In the genomic region with DNA sequence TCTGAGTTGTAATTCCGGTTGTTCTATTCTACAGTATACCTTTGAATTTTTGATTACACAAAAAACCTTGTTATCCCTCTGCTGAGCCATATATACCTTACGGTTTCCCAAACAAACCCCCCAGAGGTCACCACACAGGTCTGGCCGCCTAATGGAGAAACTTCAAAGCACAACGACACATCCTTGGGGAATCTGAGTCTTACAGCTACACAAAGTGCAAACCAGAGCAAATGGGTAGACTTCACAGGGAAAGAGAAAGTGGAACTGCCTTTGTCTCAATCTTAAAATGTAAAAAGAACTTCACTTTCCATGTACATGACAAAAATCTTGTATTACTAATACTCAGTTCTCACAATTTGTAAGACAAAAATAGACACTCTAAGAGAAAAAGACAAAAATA, we compare ENCODE assay signal across 9 cellular contexts. TPM values are rescaled to one million over a fixed set of nuclear protein-coding genes. Genes with fewer than 3 reads are reported as not detected.
DNase-seq lines count a peak whose midpoint lies in the region; ATAC-seq, FAIRE-seq and TF ChIP-seq lines count a peak whose summit lies in the region.
"Had no signal": no experiment of that assay in that cellular context is flagged by ENCODE, and none has a peak within 500 bp of the region (broad histone marks: within the 10 kb centered on the region; RNA-seq: fewer than 3 reads in every experiment).

No MANE protein-coding gene starts in this region.

- WGBS in small intestine, 3 donors: 20 to 38% (median 26%) methylated on average over 4 of the region's 4 CpGs

- H3K36me3 ChIP-seq in small intestine (ENCODE audit: control insufficient read depth in 2 of 2, insufficient read depth in 2 of 2, low read length in 2 of 2): no peaks in the 10 kb centered on the region

- H3K27me3 Mint-ChIP-seq in WTC11 (ENCODE audit: low read depth): no peaks in the 10 kb centered on the region

- peaks cover 5% of the 10 kb centered on the region for H3K9me3 Mint-ChIP-seq in WTC11

- H3K4me1 ChIP-seq in foreskin keratinocyte (peaks cover 25% of the 10 kb centered on the region), small intestine (ENCODE audit: control insufficient read depth in 2 of 2, insufficient read depth in 1 of 2, low read depth in 1 of 2, low read length in 1 of 2) (peaks cover 0 to 9% of the 10 kb centered on the region in 2 donors)

- H3K4me3 Mint-ChIP-seq in WTC11: peak overlapping the region; percentile 37

- H3K9me3 ChIP-seq in small intestine (ENCODE audit: control insufficient read depth, low read depth): no peaks in the 10 kb centered on the region

- H3K27me3 ChIP-seq in foreskin keratinocyte (no peaks in the 10 kb centered on the region), small intestine (ENCODE audit: control insufficient read depth in 2 of 2, insufficient read depth in 2 of 2, low read length in 2 of 2) (no peaks in the 10 kb centered on the region)

- no peak overlapping the region for H3K27ac ChIP-seq in foreskin keratinocyte
- peak overlapping the region; percentile 34 to 47 for H3K27ac ChIP-seq in small intestine (ENCODE audit: low read depth in 1 of 2, low read length in 1 of 2)

- peaks cover 10% of the 10 kb centered on the region for H3K36me3 Mint-ChIP-seq in WTC11

- POLR2A ChIA-PET in WTC11 (lab: Charles Lee): no interaction called here

- H3K27ac Mint-ChIP-seq in WTC11: no peak overlapping the region; the same call in 1 of the 2 replicates

- DNase-seq in WTC11 (ENCODE audit: low spot score): no peak
- DNase-seq in foreskin keratinocyte: no peak
- DNase-seq in small intestine: peak; percentile 72
- no peak for DNase-seq in CD1c-positive myeloid dendritic cell (ENCODE audit: extremely low spot score)
- no peak for DNase-seq in Kasumi-1 (lab: John Stamatoyannopoulos, UW)
- no peak for DNase-seq in DMS79 treated with DMSO at 0.1 percent for 48 hours (lab: John Stamatoyannopoulos, UW)

- no peak for ATAC-seq in WTC11
- no peak for ATAC-seq in foreskin keratinocyte
- ATAC-seq in HG02884 (IDR thresholded peaks at IDR 0.05; ENCODE audit: unreplicated experiment): no peak
- ATAC-seq: activated CD4-positive, CD25-positive, alpha-beta regulatory T cell treated with anti-CD3 and anti-CD28 coated beads, Interleukin-2, amount 50 U/mL, for 24 hours had no signal

- no peak for TF ChIP-seq CTCF in GM12875 (IDR thresholded peaks at IDR 0.05; ENCODE audit: borderline replicate concordance, insufficient read depth, low read depth, low read length)
- TF ChIP-seq CTCF in WTC11 (IDR thresholded peaks at IDR 0.05): no peak
- TF ChIP-seq CTCF in foreskin keratinocyte (conservative IDR thresholded peaks at IDR 0.05): peak; percentile 8

- no peak for FAIRE-seq in small intestine (lab: Jason Lieb, UNC)

- H3K4me3 ChIP-seq in GM12875 (ENCODE audit: low read depth, low read length): peak overlapping the region; percentile 14
- peak overlapping the region in 1 of 2 donors; percentile 90 for H3K4me3 ChIP-seq in small intestine (ENCODE audit: low read depth in 1 of 2, low read length in 2 of 2)

- CTCF ChIA-PET in WTC11 (lab: Charles Lee): interaction anchor here (0.7 kb wide), 1 partner anchor 16 kb away, joined by 4 read pairs; no protein-coding TSS in a partner anchor

- H3K4me1 Mint-ChIP-seq in WTC11: peaks cover 19% of the 10 kb centered on the region

TF ChIP-seq in WTC11, 78 proteins besides CTCF, POLR2A, EP300 and RAD21:
- no peak for TF ChIP-seq ZNF423 (CRISPR knock-in tag; IDR thresholded peaks at IDR 0.05)
- no peak for TF ChIP-seq ZSCAN18 (CRISPR knock-in tag; IDR thresholded peaks at IDR 0.05)
- TF ChIP-seq RORB (CRISPR knock-in tag; IDR thresholded peaks at IDR 0.05): no peak
- no peak for TF ChIP-seq CBFB (CRISPR knock-in tag; IDR thresholded peaks at IDR 0.05; ENCODE audit: low read depth)
- TF ChIP-seq, protein P1, sequence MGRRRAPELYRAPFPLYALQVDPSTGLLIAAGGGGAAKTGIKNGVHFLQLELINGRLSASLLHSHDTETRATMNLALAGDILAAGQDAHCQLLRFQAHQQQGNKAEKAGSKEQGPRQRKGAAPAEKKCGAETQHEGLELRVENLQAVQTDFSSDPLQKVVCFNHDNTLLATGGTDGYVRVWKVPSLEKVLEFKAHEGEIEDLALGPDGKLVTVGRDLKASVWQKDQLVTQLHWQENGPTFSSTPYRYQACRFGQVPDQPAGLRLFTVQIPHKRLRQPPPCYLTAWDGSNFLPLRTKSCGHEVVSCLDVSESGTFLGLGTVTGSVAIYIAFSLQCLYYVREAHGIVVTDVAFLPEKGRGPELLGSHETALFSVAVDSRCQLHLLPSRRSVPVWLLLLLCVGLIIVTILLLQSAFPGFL (CRISPR knock-in tag; IDR thresholded peaks at IDR 0.05; ENCODE audit: borderline replicate concordance): no peak
- TF ChIP-seq, protein P2, sequence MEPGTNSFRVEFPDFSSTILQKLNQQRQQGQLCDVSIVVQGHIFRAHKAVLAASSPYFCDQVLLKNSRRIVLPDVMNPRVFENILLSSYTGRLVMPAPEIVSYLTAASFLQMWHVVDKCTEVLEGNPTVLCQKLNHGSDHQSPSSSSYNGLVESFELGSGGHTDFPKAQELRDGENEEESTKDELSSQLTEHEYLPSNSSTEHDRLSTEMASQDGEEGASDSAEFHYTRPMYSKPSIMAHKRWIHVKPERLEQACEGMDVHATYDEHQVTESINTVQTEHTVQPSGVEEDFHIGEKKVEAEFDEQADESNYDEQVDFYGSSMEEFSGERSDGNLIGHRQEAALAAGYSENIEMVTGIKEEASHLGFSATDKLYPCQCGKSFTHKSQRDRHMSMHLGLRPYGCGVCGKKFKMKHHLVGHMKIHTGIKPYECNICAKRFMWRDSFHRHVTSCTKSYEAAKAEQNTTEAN (CRISPR knock-in tag; IDR thresholded peaks at IDR 0.05): no peak
- no peak for TF ChIP-seq ZNF317 (CRISPR knock-in tag; IDR thresholded peaks at IDR 0.05; ENCODE audit: borderline replicate concordance, low read depth)
- TF ChIP-seq TEAD4 (CRISPR knock-in tag; IDR thresholded peaks at IDR 0.05): no peak
- TF ChIP-seq ATF1 (CRISPR knock-in tag; IDR thresholded peaks at IDR 0.05): no peak
- no peak for TF ChIP-seq USF1 (CRISPR knock-in tag; IDR thresholded peaks at IDR 0.05)
- TF ChIP-seq HMGA2 (CRISPR knock-in tag; IDR thresholded peaks at IDR 0.05): no peak
- no peak for TF ChIP-seq RELA (CRISPR knock-in tag; IDR thresholded peaks at IDR 0.05; ENCODE audit: borderline replicate concordance)
- TF ChIP-seq, protein P3, sequence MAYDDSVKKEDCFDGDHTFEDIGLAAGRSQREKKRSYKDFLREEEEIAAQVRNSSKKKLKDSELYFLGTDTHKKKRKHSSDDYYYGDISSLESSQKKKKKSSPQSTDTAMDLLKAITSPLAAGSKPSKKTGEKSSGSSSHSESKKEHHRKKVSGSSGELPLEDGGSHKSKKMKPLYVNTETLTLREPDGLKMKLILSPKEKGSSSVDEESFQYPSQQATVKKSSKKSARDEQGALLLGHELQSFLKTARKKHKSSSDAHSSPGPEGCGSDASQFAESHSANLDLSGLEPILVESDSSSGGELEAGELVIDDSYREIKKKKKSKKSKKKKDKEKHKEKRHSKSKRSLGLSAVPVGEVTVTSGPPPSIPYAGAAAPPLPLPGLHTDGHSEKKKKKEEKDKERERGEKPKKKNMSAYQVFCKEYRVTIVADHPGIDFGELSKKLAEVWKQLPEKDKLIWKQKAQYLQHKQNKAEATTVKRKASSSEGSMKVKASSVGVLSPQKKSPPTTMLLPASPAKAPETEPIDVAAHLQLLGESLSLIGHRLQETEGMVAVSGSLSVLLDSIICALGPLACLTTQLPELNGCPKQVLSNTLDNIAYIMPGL (CRISPR knock-in tag; IDR thresholded peaks at IDR 0.05): no peak

RNA-seq across cellular contexts. Expression of gene FBXO31, which starts 2.7 kb away (rescaled TPM):
- total RNA-seq in WTC11 (2021) (20.8 to 24.2 TPM (median 22.6 TPM) in 3 replicates), foreskin keratinocyte (17.5 and 18.1 TPM in 2 replicates)
- polyA plus RNA-seq in foreskin keratinocyte (10.2 and 12.8 TPM in 2 replicates), small intestine (10 to 100 TPM; 25.1 to 38.7 (median 33.7) TPM)

RNA-seq across cellular contexts. Expression of gene MAP1LC3B, which starts 11.3 kb away (rescaled TPM):
- total RNA-seq in WTC11 (2021) (40.1 to 46.9 TPM (median 43.2 TPM) in 3 replicates), foreskin keratinocyte (38.5 and 44.2 TPM in 2 replicates)
- polyA plus RNA-seq in foreskin keratinocyte (47.0 and 51.8 TPM in 2 replicates), small intestine (10 to 100 TPM; 35.1 to 61.1 (median 55.0) TPM)
